ENCODE assay signal across 23 cellular contexts in genomic region chr2:49154140-49154539, GRCh38. TPM values are rescaled to one million over a fixed set of nuclear protein-coding genes. Genes with fewer than 3 reads are reported as not detected.
DNase-seq lines count a peak whose midpoint lies in the region; FAIRE-seq and TF ChIP-seq lines count a peak whose summit lies in the region.
"Had no signal": no experiment of that assay in that cellular context is flagged by ENCODE, and none has a peak within 500 bp of the region (broad histone marks: within the 10 kb centered on the region; RNA-seq: fewer than 3 reads in every experiment).

Gene FSHR, minus strand, starts transcription at chr2:49154515. Its CDS starts 98 bp downstream, at chr2:49154417.

- H3K27me3 ChIP-seq in left ventricle myocardium inferior (ENCODE audit: low read depth): no peaks in the 10 kb centered on the region
- H3K27me3 ChIP-seq in right atrium auricular region: no peaks in the 10 kb centered on the region
- H3K27me3 ChIP-seq: BLaER1 had no signal

- peaks cover 22% of the 10 kb centered on the region for H3K4me1 Mint-ChIP-seq in nephron
- no peaks in the 10 kb centered on the region for H3K4me1 Mint-ChIP-seq in activated naive CD8-positive, alpha-beta T cell treated with anti-CD3 and anti-CD28 coated beads for 36 hours

- no peaks in the 10 kb centered on the region for H3K27me3 Mint-ChIP-seq in nephron (ENCODE audit: low read depth)
- H3K27me3 Mint-ChIP-seq in activated naive CD8-positive, alpha-beta T cell treated with anti-CD3 and anti-CD28 coated beads for 36 hours: no peaks in the 10 kb centered on the region

- H3K9me3 ChIP-seq in left ventricle myocardium inferior (replicated peaks): peaks cover 15% of the 10 kb centered on the region
- H3K9me3 ChIP-seq in right atrium auricular region: peaks cover 0 to 14% of the 10 kb centered on the region in 2 donors
- H3K9me3 ChIP-seq: BLaER1 had no signal

- TF ChIP-seq CTCF in left ventricle myocardium inferior (IDR thresholded peaks at IDR 0.05; ENCODE audit: borderline replicate concordance) (no peak), right atrium auricular region (IDR thresholded peaks at IDR 0.05) (no peak), nephron (IDR thresholded peaks at IDR 0.05; ENCODE audit: unreplicated experiment in 3 of 3) (no peak)

- H3K36me3 ChIP-seq in left ventricle myocardium inferior: no peaks in the 10 kb centered on the region
- no peaks in the 10 kb centered on the region for H3K36me3 ChIP-seq in right atrium auricular region
- H3K36me3 ChIP-seq: BLaER1 had no signal

- peak within 1 kb of the TSS in 2 of 3 experiments; percentile 33 to 69 for H3K4me3 Mint-ChIP-seq in nephron
- H3K4me3 Mint-ChIP-seq in activated naive CD8-positive, alpha-beta T cell treated with anti-CD3 and anti-CD28 coated beads for 36 hours: no peak within 1 kb of the TSS
- H3K4me3 Mint-ChIP-seq: CD8-positive, alpha-beta T cell had no signal

- no peak for DNase-seq in left ventricle myocardium inferior
- DNase-seq in cardiac septum (ENCODE audit: low spot score): no peak
- DNase-seq in right atrium auricular region (ENCODE audit: low spot score): no peak
- peak; percentile 12 for DNase-seq in urothelium cell line (ENCODE audit: low spot score)
- no peak for DNase-seq in activated naive CD8-positive, alpha-beta T cell treated with anti-CD3 and anti-CD28 coated beads for 36 hours
- no peak for DNase-seq in T-helper 1 cell
- DNase-seq in stimulated activated CD4-positive, alpha-beta T cell treated with anti-CD3 and anti-CD28 coated beads, Interleukin-4, amount 100 ng/mL, for 1 hour: no peak
- DNase-seq: CD8-positive, alpha-beta T cell; DND-41; GDM1; NCI-H1105 treated with DMSO at 0.1 percent for 48 hours; NCI-H187; NCI-H2171; NCI-H446; NCI-H69; SIG-M5 had no signal

- H3K27ac ChIP-seq in left ventricle myocardium inferior (replicated peaks) (no peak within 1 kb of the TSS), right atrium auricular region (peak within 1 kb of the TSS in 1 of 2 donors; percentile 45)
- H3K27ac ChIP-seq: BLaER1 had no signal

- no peaks in the 10 kb centered on the region for H3K36me3 Mint-ChIP-seq in nephron (ENCODE audit: low read depth)
- no peaks in the 10 kb centered on the region for H3K36me3 Mint-ChIP-seq in activated naive CD8-positive, alpha-beta T cell treated with anti-CD3 and anti-CD28 coated beads for 36 hours
- H3K36me3 Mint-ChIP-seq: CD8-positive, alpha-beta T cell had no signal

- peak within 1 kb of the TSS in 1 of 3 experiments; percentile 27 for H3K27ac Mint-ChIP-seq in nephron
- H3K27ac Mint-ChIP-seq in activated naive CD8-positive, alpha-beta T cell treated with anti-CD3 and anti-CD28 coated beads for 36 hours: no peak within 1 kb of the TSS
- H3K27ac Mint-ChIP-seq: CD8-positive, alpha-beta T cell had no signal

- H3K4me3 ChIP-seq in left ventricle myocardium inferior (peak within 1 kb of the TSS; percentile 8), right atrium auricular region (peak within 1 kb of the TSS; percentile 2 to 22)
- H3K4me3 ChIP-seq: BLaER1, GM12878 had no signal

- no peaks in the 10 kb centered on the region for H3K9me3 Mint-ChIP-seq in nephron
- H3K9me3 Mint-ChIP-seq in activated naive CD8-positive, alpha-beta T cell treated with anti-CD3 and anti-CD28 coated beads for 36 hours: peaks cover 1% of the 10 kb centered on the region

- no peak for FAIRE-seq in urothelium cell line (lab: Jason Lieb, UNC)
- FAIRE-seq: A204.1, GM12878 had no signal

- peaks cover 9% of the 10 kb centered on the region for H3K4me1 ChIP-seq in left ventricle myocardium inferior
- peaks cover 0 to 20% of the 10 kb centered on the region in 2 donors for H3K4me1 ChIP-seq in right atrium auricular region
- H3K4me1 ChIP-seq: BLaER1 had no signal

- intact Hi-C loops in left ventricle myocardium inferior (cut with micrococcal nuclease): no loop called here
- intact Hi-C loops in cardiac septum (cut with DNase I): no loop called here

RNA-seq across cellular contexts. Expression of gene FSHR, which starts in this region (rescaled TPM):
- total RNA-seq in left ventricle myocardium inferior: not detected
- total RNA-seq in cardiac septum: not detected
- total RNA-seq in right atrium auricular region: 1 to 10 TPM in 1 of 2 donors, under 1 TPM in 1; 0.28 to 1.1 TPM
- total RNA-seq in activated naive CD8-positive, alpha-beta T cell treated with anti-CD3 and anti-CD28 coated beads for 36 hours: not detected
- total RNA-seq: CD8-positive, alpha-beta T cell; GM12878; H4; HT-29; LHCN-M2 had no signal
